ENCODE assay signal across 9 cellular contexts in the genomic region with DNA sequence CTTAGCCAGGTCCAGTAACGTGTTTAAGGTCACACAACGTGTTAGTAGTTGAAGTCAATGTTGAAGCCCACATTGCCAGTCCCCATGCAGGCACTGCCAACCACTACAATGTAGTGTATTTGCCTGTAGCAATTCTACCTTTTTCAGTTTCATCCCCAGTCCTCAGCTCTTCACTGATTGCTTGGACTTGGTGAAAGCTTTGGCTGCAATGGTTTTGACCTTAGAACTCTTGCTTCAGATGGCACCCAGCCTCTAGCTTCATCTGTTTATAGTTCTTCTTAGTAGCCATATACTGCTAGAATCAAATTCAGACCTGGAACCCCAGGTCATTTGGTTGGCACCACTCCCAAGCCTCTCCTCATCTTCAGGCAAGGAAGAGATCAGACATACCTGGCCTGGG.
"Had no signal": no experiment of that assay in that cellular context is flagged by ENCODE, and none has a peak within 500 bp of the region (broad histone marks: within the 10 kb centered on the region; RNA-seq: fewer than 3 reads in every experiment).

No MANE protein-coding gene starts in this region.

- H3K4me3 ChIP-seq: GM23248, GM23338, HAP-1 had no signal

- H3K27ac Mint-ChIP-seq: GM23338, H9, HFFc6 had no signal

- H3K9me3 Mint-ChIP-seq: GM23338, H9, HFFc6 had no signal

- H3K36me3 ChIP-seq: HAP-1 had no signal

- ATAC-seq: GM23338, HCT116 had no signal

- H3K9ac ChIP-seq: GM23248 had no signal

- H3K4me3 Mint-ChIP-seq: GM23338, H9, HFFc6 had no signal

- H3K4me1 ChIP-seq: HAP-1 had no signal

- H2AFZ ChIP-seq: GM23248, GM23338 had no signal

- H3K4me2 ChIP-seq: GM23338 had no signal

- H3K27ac ChIP-seq: GM23248 had no signal

- DNase-seq: GM23248, GOT3, H7, H9, HCEC 1CT, HFFc6 had no signal

- H3K9me3 ChIP-seq: HAP-1 had no signal
